ENCODE assay signal across 2 cellular contexts in the genomic region with DNA sequence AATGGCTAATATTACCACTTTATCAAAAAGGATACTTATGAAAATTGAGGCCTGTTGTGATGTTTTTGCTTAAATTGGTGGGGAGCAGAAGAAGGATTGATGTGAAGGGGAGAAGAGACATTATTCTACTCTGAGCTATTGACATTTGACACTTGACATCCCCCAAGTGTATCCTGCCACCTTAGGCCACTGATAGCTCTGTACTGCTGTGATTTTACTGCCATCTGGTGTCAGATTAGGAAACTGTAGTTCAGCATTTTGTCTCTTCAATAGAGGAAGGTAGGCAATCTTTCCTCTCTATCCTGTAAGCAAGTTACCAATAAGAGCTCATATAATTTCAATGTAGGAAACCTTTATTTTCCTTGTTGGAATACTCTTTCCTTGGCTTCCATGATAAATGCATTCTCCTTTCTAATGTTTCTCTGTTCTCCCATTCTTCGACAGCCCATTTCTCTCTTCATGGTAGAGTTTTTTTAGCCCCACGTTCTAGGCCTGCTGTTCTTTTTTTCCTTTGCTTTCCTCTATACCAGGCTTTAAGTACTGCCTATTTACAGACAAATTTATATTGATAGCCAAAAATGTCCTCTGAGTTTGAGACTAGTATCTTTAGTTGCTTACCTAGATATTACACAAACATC.
TF ChIP-seq lines count a peak whose summit lies in the region.

No MANE protein-coding gene starts in this region.

TF ChIP-seq in A549, 52 proteins besides CTCF, POLR2A, EP300 and RAD21:
- TF ChIP-seq EHMT2 (IDR thresholded peaks at IDR 0.05; ENCODE audit: low read depth) (no peak), SMC3 (IDR thresholded peaks at IDR 0.05) (peak; percentile 72)
- TF ChIP-seq, protein P1, sequence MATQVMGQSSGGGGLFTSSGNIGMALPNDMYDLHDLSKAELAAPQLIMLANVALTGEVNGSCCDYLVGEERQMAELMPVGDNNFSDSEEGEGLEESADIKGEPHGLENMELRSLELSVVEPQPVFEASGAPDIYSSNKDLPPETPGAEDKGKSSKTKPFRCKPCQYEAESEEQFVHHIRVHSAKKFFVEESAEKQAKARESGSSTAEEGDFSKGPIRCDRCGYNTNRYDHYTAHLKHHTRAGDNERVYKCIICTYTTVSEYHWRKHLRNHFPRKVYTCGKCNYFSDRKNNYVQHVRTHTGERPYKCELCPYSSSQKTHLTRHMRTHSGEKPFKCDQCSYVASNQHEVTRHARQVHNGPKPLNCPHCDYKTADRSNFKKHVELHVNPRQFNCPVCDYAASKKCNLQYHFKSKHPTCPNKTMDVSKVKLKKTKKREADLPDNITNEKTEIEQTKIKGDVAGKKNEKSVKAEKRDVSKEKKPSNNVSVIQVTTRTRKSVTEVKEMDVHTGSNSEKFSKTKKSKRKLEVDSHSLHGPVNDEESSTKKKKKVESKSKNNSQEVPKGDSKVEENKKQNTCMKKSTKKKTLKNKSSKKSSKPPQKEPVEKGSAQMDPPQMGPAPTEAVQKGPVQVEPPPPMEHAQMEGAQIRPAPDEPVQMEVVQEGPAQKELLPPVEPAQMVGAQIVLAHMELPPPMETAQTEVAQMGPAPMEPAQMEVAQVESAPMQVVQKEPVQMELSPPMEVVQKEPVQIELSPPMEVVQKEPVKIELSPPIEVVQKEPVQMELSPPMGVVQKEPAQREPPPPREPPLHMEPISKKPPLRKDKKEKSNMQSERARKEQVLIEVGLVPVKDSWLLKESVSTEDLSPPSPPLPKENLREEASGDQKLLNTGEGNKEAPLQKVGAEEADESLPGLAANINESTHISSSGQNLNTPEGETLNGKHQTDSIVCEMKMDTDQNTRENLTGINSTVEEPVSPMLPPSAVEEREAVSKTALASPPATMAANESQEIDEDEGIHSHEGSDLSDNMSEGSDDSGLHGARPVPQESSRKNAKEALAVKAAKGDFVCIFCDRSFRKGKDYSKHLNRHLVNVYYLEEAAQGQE (IDR thresholded peaks at IDR 0.05), result no peak

TF ChIP-seq in HepG2, 621 proteins besides CTCF, POLR2A, EP300 and RAD21 (continues in another document):
- TF ChIP-seq SMC3 (IDR thresholded peaks at IDR 0.05; ENCODE audit: low read length), result peak; percentile 67; the same call in 1 of the 2 replicates
- no peak for TF ChIP-seq ESRRA (CRISPR knock-in tag; IDR thresholded peaks at IDR 0.05; ENCODE audit: low read depth)
- TF ChIP-seq THAP11 (CRISPR knock-in tag; IDR thresholded peaks at IDR 0.05), result 0 out of 2 replicates have a peak, but pooled peaks have one; percentile 31
- TF ChIP-seq ELF3 (CRISPR knock-in tag; IDR thresholded peaks at IDR 0.05), result 0 out of 2 replicates have a peak, but pooled peaks have one; percentile 21
- TF ChIP-seq U2AF2 (IDR thresholded peaks at IDR 0.05; ENCODE audit: low read depth, low read length), result no peak
- TF ChIP-seq ZNF143 (CRISPR knock-in tag; IDR thresholded peaks at IDR 0.05), result no peak
- no peak for TF ChIP-seq MEF2D (CRISPR knock-in tag; IDR thresholded peaks at IDR 0.05)
- no peak for TF ChIP-seq MTA3 (CRISPR knock-in tag; IDR thresholded peaks at IDR 0.05)
- no peak for TF ChIP-seq RFXANK (CRISPR knock-in tag; IDR thresholded peaks at IDR 0.05)
- TF ChIP-seq, protein P2, sequence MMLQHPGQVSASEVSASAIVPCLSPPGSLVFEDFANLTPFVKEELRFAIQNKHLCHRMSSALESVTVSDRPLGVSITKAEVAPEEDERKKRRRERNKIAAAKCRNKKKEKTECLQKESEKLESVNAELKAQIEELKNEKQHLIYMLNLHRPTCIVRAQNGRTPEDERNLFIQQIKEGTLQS (CRISPR knock-in tag; IDR thresholded peaks at IDR 0.05), result no peak
- TF ChIP-seq ZNF777 (CRISPR knock-in tag; IDR thresholded peaks at IDR 0.05), result no peak
- no peak for TF ChIP-seq HMG20A (CRISPR knock-in tag; IDR thresholded peaks at IDR 0.05; ENCODE audit: borderline replicate concordance)
- TF ChIP-seq, protein P3, sequence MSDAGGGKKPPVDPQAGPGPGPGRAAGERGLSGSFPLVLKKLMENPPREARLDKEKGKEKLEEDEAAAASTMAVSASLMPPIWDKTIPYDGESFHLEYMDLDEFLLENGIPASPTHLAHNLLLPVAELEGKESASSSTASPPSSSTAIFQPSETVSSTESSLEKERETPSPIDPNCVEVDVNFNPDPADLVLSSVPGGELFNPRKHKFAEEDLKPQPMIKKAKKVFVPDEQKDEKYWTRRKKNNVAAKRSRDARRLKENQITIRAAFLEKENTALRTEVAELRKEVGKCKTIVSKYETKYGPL (CRISPR knock-in tag; IDR thresholded peaks at IDR 0.05), result no peak
- no peak for TF ChIP-seq BCL6 (CRISPR knock-in tag; IDR thresholded peaks at IDR 0.05)
- TF ChIP-seq, protein P4, sequence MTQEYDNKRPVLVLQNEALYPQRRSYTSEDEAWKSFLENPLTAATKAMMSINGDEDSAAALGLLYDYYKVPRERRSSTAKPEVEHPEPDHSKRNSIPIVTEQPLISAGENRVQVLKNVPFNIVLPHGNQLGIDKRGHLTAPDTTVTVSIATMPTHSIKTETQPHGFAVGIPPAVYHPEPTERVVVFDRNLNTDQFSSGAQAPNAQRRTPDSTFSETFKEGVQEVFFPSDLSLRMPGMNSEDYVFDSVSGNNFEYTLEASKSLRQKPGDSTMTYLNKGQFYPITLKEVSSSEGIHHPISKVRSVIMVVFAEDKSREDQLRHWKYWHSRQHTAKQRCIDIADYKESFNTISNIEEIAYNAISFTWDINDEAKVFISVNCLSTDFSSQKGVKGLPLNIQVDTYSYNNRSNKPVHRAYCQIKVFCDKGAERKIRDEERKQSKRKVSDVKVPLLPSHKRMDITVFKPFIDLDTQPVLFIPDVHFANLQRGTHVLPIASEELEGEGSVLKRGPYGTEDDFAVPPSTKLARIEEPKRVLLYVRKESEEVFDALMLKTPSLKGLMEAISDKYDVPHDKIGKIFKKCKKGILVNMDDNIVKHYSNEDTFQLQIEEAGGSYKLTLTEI (CRISPR knock-in tag; conservative IDR thresholded peaks at IDR 0.05), result no peak
- TF ChIP-seq ZFP36L2 (CRISPR knock-in tag; IDR thresholded peaks at IDR 0.05), result no peak
- TF ChIP-seq ZSCAN22 (CRISPR knock-in tag; IDR thresholded peaks at IDR 0.05), result no peak
- TF ChIP-seq, protein P5, sequence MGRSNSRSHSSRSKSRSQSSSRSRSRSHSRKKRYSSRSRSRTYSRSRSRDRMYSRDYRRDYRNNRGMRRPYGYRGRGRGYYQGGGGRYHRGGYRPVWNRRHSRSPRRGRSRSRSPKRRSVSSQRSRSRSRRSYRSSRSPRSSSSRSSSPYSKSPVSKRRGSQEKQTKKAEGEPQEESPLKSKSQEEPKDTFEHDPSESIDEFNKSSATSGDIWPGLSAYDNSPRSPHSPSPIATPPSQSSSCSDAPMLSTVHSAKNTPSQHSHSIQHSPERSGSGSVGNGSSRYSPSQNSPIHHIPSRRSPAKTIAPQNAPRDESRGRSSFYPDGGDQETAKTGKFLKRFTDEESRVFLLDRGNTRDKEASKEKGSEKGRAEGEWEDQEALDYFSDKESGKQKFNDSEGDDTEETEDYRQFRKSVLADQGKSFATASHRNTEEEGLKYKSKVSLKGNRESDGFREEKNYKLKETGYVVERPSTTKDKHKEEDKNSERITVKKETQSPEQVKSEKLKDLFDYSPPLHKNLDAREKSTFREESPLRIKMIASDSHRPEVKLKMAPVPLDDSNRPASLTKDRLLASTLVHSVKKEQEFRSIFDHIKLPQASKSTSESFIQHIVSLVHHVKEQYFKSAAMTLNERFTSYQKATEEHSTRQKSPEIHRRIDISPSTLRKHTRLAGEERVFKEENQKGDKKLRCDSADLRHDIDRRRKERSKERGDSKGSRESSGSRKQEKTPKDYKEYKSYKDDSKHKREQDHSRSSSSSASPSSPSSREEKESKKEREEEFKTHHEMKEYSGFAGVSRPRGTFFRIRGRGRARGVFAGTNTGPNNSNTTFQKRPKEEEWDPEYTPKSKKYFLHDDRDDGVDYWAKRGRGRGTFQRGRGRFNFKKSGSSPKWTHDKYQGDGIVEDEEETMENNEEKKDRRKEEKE (IDR thresholded peaks at IDR 0.05), result no peak
- no peak for TF ChIP-seq ZNF138 (CRISPR knock-in tag; IDR thresholded peaks at IDR 0.05; ENCODE audit: low read depth)
- TF ChIP-seq, protein P6, sequence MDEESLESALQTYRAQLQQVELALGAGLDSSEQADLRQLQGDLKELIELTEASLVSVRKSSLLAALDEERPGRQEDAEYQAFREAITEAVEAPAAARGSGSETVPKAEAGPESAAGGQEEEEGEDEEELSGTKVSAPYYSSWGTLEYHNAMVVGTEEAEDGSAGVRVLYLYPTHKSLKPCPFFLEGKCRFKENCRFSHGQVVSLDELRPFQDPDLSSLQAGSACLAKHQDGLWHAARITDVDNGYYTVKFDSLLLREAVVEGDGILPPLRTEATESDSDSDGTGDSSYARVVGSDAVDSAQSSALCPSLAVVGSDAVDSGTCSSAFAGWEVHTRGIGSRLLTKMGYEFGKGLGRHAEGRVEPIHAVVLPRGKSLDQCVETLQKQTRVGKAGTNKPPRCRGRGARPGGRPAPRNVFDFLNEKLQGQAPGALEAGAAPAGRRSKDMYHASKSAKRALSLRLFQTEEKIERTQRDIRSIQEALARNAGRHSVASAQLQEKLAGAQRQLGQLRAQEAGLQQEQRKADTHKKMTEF (CRISPR knock-in tag; IDR thresholded peaks at IDR 0.05), result no peak
- TF ChIP-seq, protein P7, sequence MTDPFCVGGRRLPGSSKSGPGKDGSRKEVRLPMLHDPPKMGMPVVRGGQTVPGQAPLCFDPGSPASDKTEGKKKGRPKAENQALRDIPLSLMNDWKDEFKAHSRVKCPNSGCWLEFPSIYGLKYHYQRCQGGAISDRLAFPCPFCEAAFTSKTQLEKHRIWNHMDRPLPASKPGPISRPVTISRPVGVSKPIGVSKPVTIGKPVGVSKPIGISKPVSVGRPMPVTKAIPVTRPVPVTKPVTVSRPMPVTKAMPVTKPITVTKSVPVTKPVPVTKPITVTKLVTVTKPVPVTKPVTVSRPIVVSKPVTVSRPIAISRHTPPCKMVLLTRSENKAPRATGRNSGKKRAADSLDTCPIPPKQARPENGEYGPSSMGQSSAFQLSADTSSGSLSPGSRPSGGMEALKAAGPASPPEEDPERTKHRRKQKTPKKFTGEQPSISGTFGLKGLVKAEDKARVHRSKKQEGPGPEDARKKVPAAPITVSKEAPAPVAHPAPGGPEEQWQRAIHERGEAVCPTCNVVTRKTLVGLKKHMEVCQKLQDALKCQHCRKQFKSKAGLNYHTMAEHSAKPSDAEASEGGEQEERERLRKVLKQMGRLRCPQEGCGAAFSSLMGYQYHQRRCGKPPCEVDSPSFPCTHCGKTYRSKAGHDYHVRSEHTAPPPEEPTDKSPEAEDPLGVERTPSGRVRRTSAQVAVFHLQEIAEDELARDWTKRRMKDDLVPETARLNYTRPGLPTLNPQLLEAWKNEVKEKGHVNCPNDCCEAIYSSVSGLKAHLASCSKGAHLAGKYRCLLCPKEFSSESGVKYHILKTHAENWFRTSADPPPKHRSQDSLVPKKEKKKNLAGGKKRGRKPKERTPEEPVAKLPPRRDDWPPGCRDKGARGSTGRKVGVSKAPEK (CRISPR knock-in tag; IDR thresholded peaks at IDR 0.05; ENCODE audit: borderline replicate concordance), result no peak
- no peak for TF ChIP-seq ZMYM4 (CRISPR knock-in tag; IDR thresholded peaks at IDR 0.05)
- TF ChIP-seq FOXA3 (CRISPR knock-in tag; IDR thresholded peaks at IDR 0.05), result peak; percentile 31; the same call in 1 of the 2 replicates
- TF ChIP-seq, protein P8, sequence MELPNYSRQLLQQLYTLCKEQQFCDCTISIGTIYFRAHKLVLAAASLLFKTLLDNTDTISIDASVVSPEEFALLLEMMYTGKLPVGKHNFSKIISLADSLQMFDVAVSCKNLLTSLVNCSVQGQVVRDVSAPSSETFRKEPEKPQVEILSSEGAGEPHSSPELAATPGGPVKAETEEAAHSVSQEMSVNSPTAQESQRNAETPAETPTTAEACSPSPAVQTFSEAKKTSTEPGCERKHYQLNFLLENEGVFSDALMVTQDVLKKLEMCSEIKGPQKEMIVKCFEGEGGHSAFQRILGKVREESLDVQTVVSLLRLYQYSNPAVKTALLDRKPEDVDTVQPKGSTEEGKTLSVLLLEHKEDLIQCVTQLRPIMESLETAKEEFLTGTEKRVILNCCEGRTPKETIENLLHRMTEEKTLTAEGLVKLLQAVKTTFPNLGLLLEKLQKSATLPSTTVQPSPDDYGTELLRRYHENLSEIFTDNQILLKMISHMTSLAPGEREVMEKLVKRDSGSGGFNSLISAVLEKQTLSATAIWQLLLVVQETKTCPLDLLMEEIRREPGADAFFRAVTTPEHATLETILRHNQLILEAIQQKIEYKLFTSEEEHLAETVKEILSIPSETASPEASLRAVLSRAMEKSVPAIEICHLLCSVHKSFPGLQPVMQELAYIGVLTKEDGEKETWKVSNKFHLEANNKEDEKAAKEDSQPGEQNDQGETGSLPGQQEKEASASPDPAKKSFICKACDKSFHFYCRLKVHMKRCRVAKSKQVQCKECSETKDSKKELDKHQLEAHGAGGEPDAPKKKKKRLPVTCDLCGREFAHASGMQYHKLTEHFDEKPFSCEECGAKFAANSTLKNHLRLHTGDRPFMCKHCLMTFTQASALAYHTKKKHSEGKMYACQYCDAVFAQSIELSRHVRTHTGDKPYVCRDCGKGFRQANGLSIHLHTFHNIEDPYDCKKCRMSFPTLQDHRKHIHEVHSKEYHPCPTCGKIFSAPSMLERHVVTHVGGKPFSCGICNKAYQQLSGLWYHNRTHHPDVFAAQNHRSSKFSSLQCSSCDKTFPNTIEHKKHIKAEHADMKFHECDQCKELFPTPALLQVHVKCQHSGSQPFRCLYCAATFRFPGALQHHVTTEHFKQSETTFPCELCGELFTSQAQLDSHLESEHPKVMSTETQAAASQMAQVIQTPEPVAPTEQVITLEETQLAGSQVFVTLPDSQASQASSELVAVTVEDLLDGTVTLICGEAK (IDR thresholded peaks at IDR 0.05), result no peak
- TF ChIP-seq, protein P8 (CRISPR knock-in tag; IDR thresholded peaks at IDR 0.05), result no peak
- no peak for TF ChIP-seq NFYB (CRISPR knock-in tag; IDR thresholded peaks at IDR 0.05)
- no peak for TF ChIP-seq ASH2L (IDR thresholded peaks at IDR 0.05; ENCODE audit: insufficient read length, low read depth, low read length)
- TF ChIP-seq NR2F6 (IDR thresholded peaks at IDR 0.05), result no peak
- TF ChIP-seq NR2F6 (CRISPR knock-in tag; IDR thresholded peaks at IDR 0.05), result peak; percentile 50; the same call in 1 of the 2 replicates
- no peak for TF ChIP-seq POLR2AphosphoS2 (IDR thresholded peaks at IDR 0.05; ENCODE audit: low read depth, low read length)
- no peak for TF ChIP-seq ZNF263 (CRISPR knock-in tag; IDR thresholded peaks at IDR 0.05)
